Comparison of ENCODE assay signal across 19 cellular contexts in the genomic region with DNA sequence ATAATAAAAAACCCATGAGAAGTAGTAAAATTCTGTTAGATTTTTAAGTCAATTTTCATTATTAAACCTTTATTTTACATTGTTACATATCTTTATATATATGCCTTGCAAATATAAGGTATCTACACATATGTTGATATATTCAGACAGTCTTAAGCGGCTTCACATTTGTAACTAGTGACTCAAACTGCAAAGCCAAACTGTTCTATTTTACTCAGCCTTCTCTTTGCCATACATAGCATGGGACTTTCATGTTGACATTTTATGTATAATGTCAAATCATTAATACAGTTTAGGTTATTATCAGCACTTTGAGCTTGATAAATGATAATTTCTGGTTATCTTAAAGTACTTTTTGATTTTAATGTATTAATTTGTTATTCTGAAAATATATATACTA.
DNase-seq lines count a peak whose midpoint lies in the region; ATAC-seq, FAIRE-seq and TF ChIP-seq lines count a peak whose summit lies in the region.
"Had no signal": no experiment of that assay in that cellular context is flagged by ENCODE, and none has a peak within 500 bp of the region (broad histone marks: within the 10 kb centered on the region; RNA-seq: fewer than 3 reads in every experiment).

No MANE protein-coding gene starts in this region.

- intact Hi-C loops in GM12878 (cut with micrococcal nuclease; ENCODE audit: unreplicated experiment), result no loop called here

- no peak overlapping the region for H3K4me2 ChIP-seq in GM12878 (ENCODE audit: control insufficient read depth, insufficient read depth)
- no peak overlapping the region for H3K4me2 ChIP-seq in neuronal stem cell (ENCODE audit: insufficient read depth, low read length, poor library complexity, severe bottlenecking)
- H3K4me2 ChIP-seq: GM23338 had no signal

- 42% methylated on average over 1 of the region's 1 CpG for WGBS in GM12878 (ENCODE audit: insufficient coverage, insufficient replicate concordance, low lambda C conversion rate, missing lambda C conversion rate)
- no CpG with 5 or more reads among the region's 1 CpG for WGBS in neuronal stem cell (ENCODE audit: extremely low coverage in 2 of 2, insufficient read length in 2 of 2, insufficient replicate concordance in 1 of 2), 2 donors
- WGBS in small intestine, 3 donors, result 81 to 93% (median 86%) methylated on average over 1 of the region's 1 CpG

- H3K4ac ChIP-seq in neuronal stem cell (ENCODE audit: low read length), result no peak overlapping the region

- DNase-seq in GM12878 (ENCODE audit: low read depth, low spot score), result no peak
- no peak for DNase-seq in stimulated activated effector memory CD8-positive, alpha-beta T cell treated with anti-CD3 and anti-CD28 coated beads, Interleukin-12 subunit alpha, Interleukin-12 subunit beta, amount 100 ng/mL, for 72 hours (ENCODE audit: low spot score in 2 of 2)
- DNase-seq in neuronal stem cell (ENCODE audit: low spot score), result no peak
- DNase-seq in small intestine, result no peak
- no peak for DNase-seq in KG1 (lab: John Stamatoyannopoulos, UW)
- DNase-seq: C1 segment of cervical spinal cord; Calu3; CD4-positive, alpha-beta memory T cell; COR-L47; DMS53; DMS79 treated with DMSO at 0.1 percent for 48 hours; GF-D8; H9 had no signal

- H3K27ac Mint-ChIP-seq in stimulated activated effector memory CD8-positive, alpha-beta T cell treated with anti-CD3 and anti-CD28 coated beads, Interleukin-12 subunit alpha, Interleukin-12 subunit beta, amount 100 ng/mL, for 72 hours, result no peak overlapping the region
- H3K27ac Mint-ChIP-seq: CD4-positive, alpha-beta memory T cell; GM23338; H9 had no signal

- no peaks in the 10 kb centered on the region for H3K9me3 Mint-ChIP-seq in stimulated activated effector memory CD8-positive, alpha-beta T cell treated with anti-CD3 and anti-CD28 coated beads, Interleukin-12 subunit alpha, Interleukin-12 subunit beta, amount 100 ng/mL, for 72 hours
- H3K9me3 Mint-ChIP-seq: CD4-positive, alpha-beta memory T cell; GM23338; H9 had no signal

- TF ChIP-seq CTCF in GM12878 (IDR thresholded peaks at IDR 0.05 in 2 of 3, conservative IDR thresholded peaks at IDR 0.05 in 1 of 3; ENCODE audit: control insufficient read depth in 2 of 3, extremely low read depth in 1 of 3, insufficient read depth in 1 of 3, low read depth in 3 of 3, low read length in 3 of 3), result no peak

- H3K27ac ChIP-seq in GM12878 (ENCODE audit: control insufficient read depth, insufficient read depth) (no peak overlapping the region), neuronal stem cell (replicated peaks; ENCODE audit: low read length) (no peak overlapping the region), small intestine (ENCODE audit: low read depth in 1 of 2, low read length in 1 of 2) (no peak overlapping the region)

- no peak overlapping the region for H2BK15ac ChIP-seq in neuronal stem cell (ENCODE audit: low read length)

- H3K9ac ChIP-seq in GM12878 (ENCODE audit: control insufficient read depth, insufficient read depth, low read length) (no peak overlapping the region), neuronal stem cell (ENCODE audit: low read depth, low read length, poor library complexity) (no peak overlapping the region)

- no peaks in the 10 kb centered on the region for H3K27me3 ChIP-seq in GM12878 (replicated peaks in 1 of 2; ENCODE audit: control insufficient read depth in 2 of 2, insufficient read depth in 2 of 2, low read length in 1 of 2)
- no peaks in the 10 kb centered on the region for H3K27me3 ChIP-seq in neuronal stem cell (ENCODE audit: control insufficient read depth in 3 of 3, insufficient read depth in 3 of 3, low read depth in 1 of 3, low read length in 3 of 3)
- H3K27me3 ChIP-seq in small intestine (ENCODE audit: control insufficient read depth in 2 of 2, insufficient read depth in 2 of 2, low read length in 2 of 2), result no peaks in the 10 kb centered on the region

- H3K9me3 ChIP-seq in GM12878 (replicated peaks; ENCODE audit: control insufficient read depth, insufficient read depth, low read length), result no peaks in the 10 kb centered on the region; the same call in 2 of the 3 replicates
- no peaks in the 10 kb centered on the region for H3K9me3 ChIP-seq in neuronal stem cell (replicated peaks in 1 of 2; ENCODE audit: control insufficient read depth in 2 of 2, insufficient read depth in 1 of 2, low read depth in 1 of 2, low read length in 2 of 2)
- H3K9me3 ChIP-seq in small intestine (ENCODE audit: control insufficient read depth, low read depth), result no peaks in the 10 kb centered on the region

- FAIRE-seq in GM12878 (lab: Jason Lieb, UNC) (no peak), small intestine (lab: Jason Lieb, UNC) (no peak)
- FAIRE-seq: GM12892 had no signal

- RAD21 ChIA-PET in GM12878 (lab: Charles Lee; ENCODE audit: unreplicated experiment), result interaction anchor here (1.2 kb wide), 1 partner anchor 30 kb away, joined by 3 read pairs; no protein-coding TSS in a partner anchor

- no peak overlapping the region for H3K14ac ChIP-seq in neuronal stem cell (ENCODE audit: low read length)

- peaks cover 0 to 3% of the 10 kb centered on the region in 2 experiments; a peak in 1 of 4 replicates for H3K36me3 ChIP-seq in GM12878 (ENCODE audit: control insufficient read depth in 2 of 2, insufficient read depth in 2 of 2, low read length in 1 of 2)
- H3K36me3 ChIP-seq in neuronal stem cell (replicated peaks in 1 of 2; ENCODE audit: control insufficient read depth in 2 of 2, insufficient read depth in 2 of 2, low read length in 2 of 2), result peaks cover 4 to 90% of the 10 kb centered on the region in 2 donors
- H3K36me3 ChIP-seq in small intestine (ENCODE audit: control insufficient read depth in 2 of 2, insufficient read depth in 2 of 2, low read length in 2 of 2), result peaks cover 6 to 9% of the 10 kb centered on the region in 2 donors

- peak; percentile 48 for ATAC-seq in GM21381 (IDR thresholded peaks at IDR 0.05; ENCODE audit: unreplicated experiment)
- peak; percentile 58 for ATAC-seq in HG02884 (IDR thresholded peaks at IDR 0.05; ENCODE audit: unreplicated experiment)
- peak; percentile 70 for ATAC-seq in GM12878
- peak; percentile 74 for ATAC-seq in stimulated activated effector memory CD8-positive, alpha-beta T cell treated with anti-CD3 and anti-CD28 coated beads, Interleukin-12 subunit alpha, Interleukin-12 subunit beta, amount 100 ng/mL, for 72 hours
- no peak for ATAC-seq in GM18907 (IDR thresholded peaks at IDR 0.05; ENCODE audit: unreplicated experiment)
- ATAC-seq: GM23338, HCT116 had no signal

- H3K79me1 ChIP-seq in neuronal stem cell (ENCODE audit: low read depth, low read length), result no peaks in the 10 kb centered on the region

- H4K91ac ChIP-seq in neuronal stem cell (ENCODE audit: low read depth, low read length, poor library complexity), result no peak overlapping the region

- H3K18ac ChIP-seq in neuronal stem cell (ENCODE audit: low read length), result no peak overlapping the region

- H2BK120ac ChIP-seq in neuronal stem cell (ENCODE audit: low read depth, low read length), result no peak overlapping the region

- BruUV-seq in GM12878 (replicated peaks; lab: Mats Ljungman, UMichigan), result no TSS peak

- H3K4me3 Mint-ChIP-seq in stimulated activated effector memory CD8-positive, alpha-beta T cell treated with anti-CD3 and anti-CD28 coated beads, Interleukin-12 subunit alpha, Interleukin-12 subunit beta, amount 100 ng/mL, for 72 hours, result no peak overlapping the region
- H3K4me3 Mint-ChIP-seq: CD4-positive, alpha-beta memory T cell; GM23338; H9 had no signal

- no peak for TF ChIP-seq EP300 in GM12878 (IDR thresholded peaks at IDR 0.05; ENCODE audit: borderline replicate concordance in 1 of 2, control insufficient read depth in 1 of 2, low read depth in 2 of 2, low read length in 2 of 2)

- SMC1A ChIA-PET in GM12878 (lab: Charles Lee; ENCODE audit: uncharacterized antibody, unreplicated experiment), result interaction anchor here (0.8 to 1.8 kb wide), 4 partner anchors 16 to 94 kb away, joined by 3 to 5 read pairs (median 4); no protein-coding TSS in a partner anchor

- no peaks in the 10 kb centered on the region for H4K20me1 ChIP-seq in GM12878 (ENCODE audit: control insufficient read depth, insufficient read depth)

- no peak overlapping the region for H4K8ac ChIP-seq in neuronal stem cell (ENCODE audit: low read depth, low read length)

- H3K4me1 ChIP-seq in GM12878 (ENCODE audit: control insufficient read depth, insufficient read depth, low read length), result peaks cover 3% of the 10 kb centered on the region; the same call in 1 of the 2 replicates
- no peaks in the 10 kb centered on the region for H3K4me1 ChIP-seq in neuronal stem cell (ENCODE audit: control insufficient read depth in 2 of 2, insufficient read depth in 1 of 2, low read depth in 1 of 2, low read length in 2 of 2)
- H3K4me1 ChIP-seq in small intestine (ENCODE audit: control insufficient read depth in 2 of 2, insufficient read depth in 1 of 2, low read depth in 1 of 2, low read length in 1 of 2), result no peaks in the 10 kb centered on the region

- H2BK5ac ChIP-seq in neuronal stem cell (ENCODE audit: low read length), result no peak overlapping the region

- peaks cover 9% of the 10 kb centered on the region for H3K36me3 Mint-ChIP-seq in stimulated activated effector memory CD8-positive, alpha-beta T cell treated with anti-CD3 and anti-CD28 coated beads, Interleukin-12 subunit alpha, Interleukin-12 subunit beta, amount 100 ng/mL, for 72 hours

- POLR2A ChIA-PET in GM12878 (lab: Charles Lee), result interaction anchor here (0.5 kb wide), 1 partner anchor 187 kb away, joined by 3 read pairs; no protein-coding TSS in a partner anchor

- H3K4me3 ChIP-seq in GM12878 (no peak overlapping the region), neuronal stem cell (ENCODE audit: low read length in 2 of 2) (no peak overlapping the region), small intestine (ENCODE audit: low read depth in 1 of 2, low read length in 2 of 2) (no peak overlapping the region)
- H3K4me3 ChIP-seq: GM23338 had no signal

- TF ChIP-seq RAD21 in GM12878 (IDR thresholded peaks at IDR 0.05; ENCODE audit: insufficient read depth, low read depth, low read length), result no peak

- no peak overlapping the region for H2BK12ac ChIP-seq in neuronal stem cell (ENCODE audit: low read length)

- CTCF ChIA-PET in GM12878 (lab: Yijun Ruan, JAX), result interaction anchor here (1.2 to 1.3 kb wide), 2 partner anchors 13 to 124 kb away, joined by 3 to 8 read pairs; no protein-coding TSS in a partner anchor

- H3K23ac ChIP-seq in neuronal stem cell (ENCODE audit: low read depth, low read length, poor library complexity), result no peak overlapping the region

- no peak for TF ChIP-seq POLR2A in GM12878 (IDR thresholded peaks at IDR 0.05; ENCODE audit: low read depth, low read length)

- H3K4me1 Mint-ChIP-seq in stimulated activated effector memory CD8-positive, alpha-beta T cell treated with anti-CD3 and anti-CD28 coated beads, Interleukin-12 subunit alpha, Interleukin-12 subunit beta, amount 100 ng/mL, for 72 hours, result no peaks in the 10 kb centered on the region
- H3K4me1 Mint-ChIP-seq: CD4-positive, alpha-beta memory T cell; GM23338; H9 had no signal

- H3K79me2 ChIP-seq in GM12878 (ENCODE audit: control insufficient read depth, insufficient read depth, low read length), result no peaks in the 10 kb centered on the region

- H2AK5ac ChIP-seq in neuronal stem cell (ENCODE audit: low read depth, low read length), result no peak overlapping the region

- no peak overlapping the region for H2AFZ ChIP-seq in GM12878 (ENCODE audit: control insufficient read depth, low read depth, low read length)
- no peak overlapping the region for H2AFZ ChIP-seq in neuronal stem cell (ENCODE audit: low read length)
- H2AFZ ChIP-seq: GM23338 had no signal

- in situ Hi-C loops in GM12878 (cut with MboI), result no loop called here
